ENCODE assay signal across 3 cellular contexts in the genomic region with DNA sequence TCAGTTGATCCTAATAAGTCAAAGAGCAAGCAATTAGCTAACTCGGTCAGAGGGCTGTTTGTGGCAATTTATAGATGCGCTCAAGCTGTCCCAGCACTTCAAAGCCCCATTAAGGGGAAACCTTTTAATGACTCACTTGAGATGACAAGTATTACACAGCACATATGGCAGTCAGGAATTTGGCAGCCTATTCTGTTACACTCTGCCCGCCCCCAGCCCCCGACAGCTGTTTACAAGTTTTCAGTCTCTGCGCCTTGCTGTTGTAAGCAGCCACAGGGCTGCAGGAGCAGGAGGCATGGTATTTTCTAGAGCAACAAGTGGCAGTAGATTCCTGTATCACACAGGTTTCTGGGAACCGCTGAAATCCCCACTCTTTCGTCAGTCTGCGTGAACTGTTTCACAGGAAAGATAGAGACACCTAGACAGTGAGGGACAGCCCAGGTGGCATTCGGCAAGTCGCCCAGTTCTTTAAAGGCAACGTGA.
TF ChIP-seq lines count a peak whose summit lies in the region.

No MANE protein-coding gene starts in this region.

TF ChIP-seq in liver, 16 proteins besides CTCF, POLR2A, EP300 and RAD21 (continued from another document):
- TF ChIP-seq TAF1 (conservative IDR thresholded peaks at IDR 0.05) = no peak

TF ChIP-seq in HepG2, 621 proteins besides CTCF, POLR2A, EP300 and RAD21:
- TF ChIP-seq, protein P1, sequence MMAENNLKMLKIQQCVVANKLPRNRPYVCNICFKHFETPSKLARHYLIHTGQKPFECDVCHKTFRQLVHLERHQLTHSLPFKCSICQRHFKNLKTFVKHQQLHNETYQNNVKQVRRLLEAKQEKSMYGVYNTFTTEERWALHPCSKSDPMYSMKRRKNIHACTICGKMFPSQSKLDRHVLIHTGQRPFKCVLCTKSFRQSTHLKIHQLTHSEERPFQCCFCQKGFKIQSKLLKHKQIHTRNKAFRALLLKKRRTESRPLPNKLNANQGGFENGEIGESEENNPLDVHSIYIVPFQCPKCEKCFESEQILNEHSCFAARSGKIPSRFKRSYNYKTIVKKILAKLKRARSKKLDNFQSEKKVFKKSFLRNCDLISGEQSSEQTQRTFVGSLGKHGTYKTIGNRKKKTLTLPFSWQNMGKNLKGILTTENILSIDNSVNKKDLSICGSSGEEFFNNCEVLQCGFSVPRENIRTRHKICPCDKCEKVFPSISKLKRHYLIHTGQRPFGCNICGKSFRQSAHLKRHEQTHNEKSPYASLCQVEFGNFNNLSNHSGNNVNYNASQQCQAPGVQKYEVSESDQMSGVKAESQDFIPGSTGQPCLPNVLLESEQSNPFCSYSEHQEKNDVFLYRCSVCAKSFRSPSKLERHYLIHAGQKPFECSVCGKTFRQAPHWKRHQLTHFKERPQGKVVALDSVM (CRISPR knock-in tag; IDR thresholded peaks at IDR 0.05) = no peak
- TF ChIP-seq DNMT1 (CRISPR knock-in tag; IDR thresholded peaks at IDR 0.05) (no peak), REPIN1 (CRISPR knock-in tag; IDR thresholded peaks at IDR 0.05; ENCODE audit: borderline replicate concordance, low read depth) (no peak), ARHGAP35 (CRISPR knock-in tag; IDR thresholded peaks at IDR 0.05; ENCODE audit: borderline replicate concordance) (no peak), ZNF652 (CRISPR knock-in tag; IDR thresholded peaks at IDR 0.05; ENCODE audit: borderline replicate concordance, low read depth) (no peak), ETV5 (CRISPR knock-in tag; IDR thresholded peaks at IDR 0.05; ENCODE audit: borderline replicate concordance) (no peak), PCBP2 (optimal IDR thresholded peaks at IDR 0.05; ENCODE audit: low read depth, low read length, poor library complexity, severe bottlenecking) (no peak), AKNA (CRISPR knock-in tag; IDR thresholded peaks at IDR 0.05; ENCODE audit: borderline replicate concordance) (no peak), SMC3 (IDR thresholded peaks at IDR 0.05; ENCODE audit: low read length) (no peak), ZNF672 (CRISPR knock-in tag; IDR thresholded peaks at IDR 0.05) (no peak), TBP (CRISPR knock-in tag; IDR thresholded peaks at IDR 0.05) (no peak), ZNF749 (CRISPR knock-in tag; IDR thresholded peaks at IDR 0.05; ENCODE audit: borderline replicate concordance) (no peak), FIP1L1 (IDR thresholded peaks at IDR 0.05; ENCODE audit: borderline replicate concordance, insufficient read depth, low read depth, low read length) (no peak), BCLAF1 (IDR thresholded peaks at IDR 0.05) (no peak), SETDB1 (CRISPR knock-in tag; IDR thresholded peaks at IDR 0.05; ENCODE audit: borderline replicate concordance) (no peak), ZNF251 (CRISPR knock-in tag; IDR thresholded peaks at IDR 0.05) (no peak), MXD4 (CRISPR knock-in tag; IDR thresholded peaks at IDR 0.05) (no peak)

TF ChIP-seq in SK-N-SH, 30 proteins besides CTCF, POLR2A, EP300 and RAD21 (continued from another document):
- no peak for TF ChIP-seq CHD2 (IDR thresholded peaks at IDR 0.05; ENCODE audit: low read length, partially characterized antibody)
- TF ChIP-seq, protein P2, sequence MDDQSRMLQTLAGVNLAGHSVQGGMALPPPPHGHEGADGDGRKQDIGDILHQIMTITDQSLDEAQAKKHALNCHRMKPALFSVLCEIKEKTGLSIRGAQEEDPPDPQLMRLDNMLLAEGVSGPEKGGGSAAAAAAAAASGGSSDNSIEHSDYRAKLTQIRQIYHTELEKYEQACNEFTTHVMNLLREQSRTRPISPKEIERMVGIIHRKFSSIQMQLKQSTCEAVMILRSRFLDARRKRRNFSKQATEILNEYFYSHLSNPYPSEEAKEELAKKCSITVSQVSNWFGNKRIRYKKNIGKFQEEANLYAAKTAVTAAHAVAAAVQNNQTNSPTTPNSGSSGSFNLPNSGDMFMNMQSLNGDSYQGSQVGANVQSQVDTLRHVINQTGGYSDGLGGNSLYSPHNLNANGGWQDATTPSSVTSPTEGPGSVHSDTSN (IDR thresholded peaks at IDR 0.05) = peak; percentile 68
- no peak for TF ChIP-seq MXI1 (IDR thresholded peaks at IDR 0.05; ENCODE audit: low read depth, low read length)
- peak; percentile 36; the same call in 1 of the 2 replicates for TF ChIP-seq JUND (IDR thresholded peaks at IDR 0.05)
- TF ChIP-seq TCF12 (IDR thresholded peaks at IDR 0.05) = peak; percentile 81
- no peak for TF ChIP-seq ZBTB33 (IDR thresholded peaks at IDR 0.05; ENCODE audit: borderline replicate concordance, low read depth)
- TF ChIP-seq NFIC (IDR thresholded peaks at IDR 0.05; ENCODE audit: borderline replicate concordance) = peak; percentile 25; the same call in 1 of the 2 replicates
- TF ChIP-seq MEF2A (IDR thresholded peaks at IDR 0.05; ENCODE audit: borderline replicate concordance, low read depth) = no peak
- no peak for TF ChIP-seq REST (IDR thresholded peaks at IDR 0.05; ENCODE audit: low read depth, low read length)
- TF ChIP-seq FOXJ3 (CRISPR knock-in tag; IDR thresholded peaks at IDR 0.05) = no peak
- no peak for TF ChIP-seq MAX (IDR thresholded peaks at IDR 0.05; ENCODE audit: low read depth)
- TF ChIP-seq SMC3 (IDR thresholded peaks at IDR 0.05; ENCODE audit: low read depth, low read length) = no peak
- TF ChIP-seq EZH2phosphoT487 (IDR thresholded peaks at IDR 0.05; ENCODE audit: borderline replicate concordance, low read depth) = no peak
- no peak for TF ChIP-seq IRF3 (IDR thresholded peaks at IDR 0.05; ENCODE audit: low read depth, low read length)
- peak; percentile 75 for TF ChIP-seq RCOR1 (IDR thresholded peaks at IDR 0.05; ENCODE audit: low read length)
- no peak for TF ChIP-seq USF2 (IDR thresholded peaks at IDR 0.05; ENCODE audit: borderline replicate concordance, low read depth, low read length)
- TF ChIP-seq, protein P3, sequence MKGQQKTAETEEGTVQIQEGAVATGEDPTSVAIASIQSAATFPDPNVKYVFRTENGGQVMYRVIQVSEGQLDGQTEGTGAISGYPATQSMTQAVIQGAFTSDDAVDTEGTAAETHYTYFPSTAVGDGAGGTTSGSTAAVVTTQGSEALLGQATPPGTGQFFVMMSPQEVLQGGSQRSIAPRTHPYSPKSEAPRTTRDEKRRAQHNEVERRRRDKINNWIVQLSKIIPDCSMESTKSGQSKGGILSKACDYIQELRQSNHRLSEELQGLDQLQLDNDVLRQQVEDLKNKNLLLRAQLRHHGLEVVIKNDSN (IDR thresholded peaks at IDR 0.05; ENCODE audit: borderline replicate concordance, low read depth) = no peak
- no peak for TF ChIP-seq YY1 (IDR thresholded peaks at IDR 0.05; ENCODE audit: low read depth)
- no peak for TF ChIP-seq TAF1 (IDR thresholded peaks at IDR 0.05; ENCODE audit: borderline replicate concordance, low read depth, low read length)
- TF ChIP-seq TEAD4 (IDR thresholded peaks at IDR 0.05; ENCODE audit: borderline replicate concordance, insufficient read depth) = no peak
- no peak for TF ChIP-seq SIN3A (IDR thresholded peaks at IDR 0.05; ENCODE audit: borderline replicate concordance, low read depth, low read length)
- no peak for TF ChIP-seq RXRA (IDR thresholded peaks at IDR 0.05; ENCODE audit: borderline replicate concordance, low read depth)
- no peak for TF ChIP-seq RFX5 (IDR thresholded peaks at IDR 0.05; ENCODE audit: low read length)
- peak; percentile 49; the same call in 1 of the 2 replicates for TF ChIP-seq FOSL2 (IDR thresholded peaks at IDR 0.05; ENCODE audit: borderline replicate concordance, low read depth)
